In the genomic region with DNA sequence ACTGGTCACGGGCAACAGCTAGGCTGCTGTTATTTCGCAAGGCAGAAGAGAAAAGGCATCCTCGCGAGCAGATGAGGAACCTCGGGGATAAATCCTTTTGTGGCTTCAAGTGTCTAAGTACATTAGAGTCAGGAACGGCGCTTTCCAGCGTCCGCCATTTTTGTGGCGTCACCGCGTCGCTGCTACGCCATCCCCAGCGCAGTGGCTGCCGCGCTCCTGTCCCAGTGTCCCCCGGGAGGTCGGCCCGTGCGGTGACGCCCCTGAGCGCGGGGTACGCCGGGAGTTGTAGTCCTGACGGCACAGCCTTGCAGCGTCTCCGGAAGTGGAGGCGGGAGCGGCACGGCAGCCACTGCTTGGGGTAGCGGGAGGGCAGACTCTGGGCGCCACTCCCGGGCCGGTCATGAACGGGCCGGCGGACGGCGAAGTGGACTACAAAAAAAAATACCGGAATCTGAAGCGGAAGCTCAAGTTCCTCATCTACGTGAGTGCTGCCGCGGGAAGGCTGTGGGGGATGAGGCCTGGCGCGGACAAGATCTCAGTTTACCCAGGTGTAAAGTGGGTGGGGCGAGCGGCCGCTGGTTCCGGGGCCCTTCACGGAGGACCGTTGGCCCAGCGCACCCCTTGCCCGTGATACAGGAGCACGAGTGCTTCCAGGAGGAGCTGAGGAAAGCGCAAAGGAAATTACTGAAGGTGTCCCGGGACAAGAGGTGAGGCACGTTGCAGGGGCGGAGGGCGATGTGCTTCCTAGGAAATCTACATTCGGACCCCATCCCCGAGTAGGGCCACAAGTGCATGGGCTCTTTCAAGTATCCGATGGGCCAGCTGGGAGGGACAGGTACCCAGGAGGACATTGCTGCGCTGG, we compare ENCODE assay signal across 8 cellular contexts. TPM values are rescaled to one million over a fixed set of nuclear protein-coding genes. Genes with fewer than 3 reads are reported as not detected.
DNase-seq lines count a peak whose midpoint lies in the region; ATAC-seq, FAIRE-seq and TF ChIP-seq lines count a peak whose summit lies in the region.

A gene with protein sequence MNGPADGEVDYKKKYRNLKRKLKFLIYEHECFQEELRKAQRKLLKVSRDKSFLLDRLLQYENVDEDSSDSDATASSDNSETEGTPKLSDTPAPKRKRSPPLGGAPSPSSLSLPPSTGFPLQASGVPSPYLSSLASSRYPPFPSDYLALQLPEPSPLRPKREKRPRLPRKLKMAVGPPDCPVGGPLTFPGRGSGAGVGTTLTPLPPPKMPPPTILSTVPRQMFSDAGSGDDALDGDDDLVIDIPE (plus strand): TSS at position 331 of the 862 bp plus-strand sequence. CDS start 70 bp downstream, at position 401.

- peak in 1 of 9 donors; percentile 18 for TF ChIP-seq CTCF in heart right ventricle (IDR thresholded peaks at IDR 0.05)

- TF ChIP-seq POLR2A in GM12892 (IDR thresholded peaks at IDR 0.05; ENCODE audit: low read depth, low read length) = peak; percentile 71; the same call in 1 of the 2 replicates

- intact Hi-C loops in T-helper 1 cell treated with Interleukin-12 subunit alpha and Interleukin-12 subunit beta and Interleukin-4 antibody, amounts not matched to agents 30 ng/mL and 1 ng/mL, for 36 hours (cut with micrococcal nuclease) = loop anchor here (1.0 to 10.0 kb wide), 14 partner anchors 23 to 1174 kb away; a partner anchor contains a TSS
- intact Hi-C loops in heart right ventricle (cut with DNase I) = loop anchor here in 6 of 10 donors (1.0 to 10.0 kb wide), 8 partner anchors 15 to 181 kb away; a partner anchor contains a TSS
- intact Hi-C loops in posterior vena cava (cut with DNase I) = loop anchor here in 1 of 2 donors (2.0 kb wide), 1 partner anchor 15 kb away; no protein-coding TSS in a partner anchor

- peak within 1 kb of the TSS; percentile 55 to 97 (median 82) for H3K4me3 ChIP-seq in heart right ventricle

- DNase-seq in GM12892 (ENCODE audit: insufficient read length) (peak; percentile 100), NCI-H1436 treated with DMSO at 0.1 percent for 48 hours (lab: John Stamatoyannopoulos, UW) (peak; percentile 72), amniotic epithelial cell (ENCODE audit: low read depth) (peak; percentile 90), heart right ventricle (peak; percentile 99 to 100), posterior vena cava (ENCODE audit: low spot score) (peak; percentile 100), ureter (ENCODE audit: low spot score) (peak; percentile 98)

- 0% methylated on average over 66 of the region's 66 CpGs for WGBS in heart right ventricle, 2 donors

- peaks cover 0 to 63% (median 16%) of the 10 kb centered on the region in 9 donors for H3K36me3 ChIP-seq in heart right ventricle

- H3K9me3 ChIP-seq in heart right ventricle = no peaks in the 10 kb centered on the region

- peaks cover 7 to 40% (median 28%) of the 10 kb centered on the region in 9 donors for H3K4me1 ChIP-seq in heart right ventricle

- peak; percentile 77 for ATAC-seq in HG02840 (IDR thresholded peaks at IDR 0.05; ENCODE audit: low FRiP score, unreplicated experiment)
- ATAC-seq in heart right ventricle = peak; percentile 98 to 99 (median 99)

- H3K27me3 ChIP-seq in heart right ventricle = no peaks in the 10 kb centered on the region

- FAIRE-seq in GM12892 (lab: Jason Lieb, UNC) = peak; percentile 99

- peak within 1 kb of the TSS; percentile 87 to 99 (median 96) for H3K27ac ChIP-seq in heart right ventricle

RNA-seq across cellular contexts. Expression of the gene that starts here (rescaled TPM):
- 34.5 TPM for polyA plus RNA-seq in GM12892 (2012; ENCODE audit: missing spikeins)
- total RNA-seq in T-helper 1 cell treated with Interleukin-12 subunit alpha and Interleukin-12 subunit beta and Interleukin-4 antibody, amounts not matched to agents 30 ng/mL and 1 ng/mL, for 36 hours = 98.2 and 112 TPM in 2 replicates
- 10 to 100 TPM; 23.2 to 34.8 (median 30.6) TPM for total RNA-seq in heart right ventricle
- polyA plus RNA-seq in heart right ventricle = 10 to 100 TPM; 63.2 to 80.4 TPM
- total RNA-seq in posterior vena cava = 10 to 100 TPM; 42.2 to 46.0 TPM
- 88.5 TPM for total RNA-seq in ureter

Comparison
In these comparisons a context has a peak if more than half of its experiments do, and no peak if none do; other contexts are left out.
1. Peak in every context shown above with its lines: DNase-seq, ATAC-seq, H3K4me3 ChIP-seq and H3K27ac ChIP-seq.